Comparison of ENCODE assay signal across 1 cellular context in genomic region chr3:186871403-186871924, GRCh38.
TF ChIP-seq lines count a peak whose summit lies in the region.

No MANE protein-coding gene starts in this region.

TF ChIP-seq in K562, 482 proteins besides CTCF, POLR2A, EP300 and RAD21 (continued from another document and continues in another):
- TF ChIP-seq ARID4B (CRISPR knock-in tag; IDR thresholded peaks at IDR 0.05) (no peak), ZNF3 (CRISPR knock-in tag; IDR thresholded peaks at IDR 0.05) (no peak), ZNF282 (CRISPR knock-in tag; IDR thresholded peaks at IDR 0.05) (no peak), ZNF584 (CRISPR knock-in tag; IDR thresholded peaks at IDR 0.05; ENCODE audit: low read depth) (peak; percentile 61; the same call in 1 of the 2 replicates), FOXK1 (CRISPR knock-in tag; IDR thresholded peaks at IDR 0.05; ENCODE audit: borderline replicate concordance) (no peak), MTF1 (CRISPR knock-in tag; IDR thresholded peaks at IDR 0.05; ENCODE audit: borderline replicate concordance) (no peak), TRIM24 (IDR thresholded peaks at IDR 0.05) (peak; percentile 63 to 89), CBFA2T3 (IDR thresholded peaks at IDR 0.05) (peak; percentile 84), ZNF655 (CRISPR knock-in tag; IDR thresholded peaks at IDR 0.05) (no peak), ZNF717 (CRISPR knock-in tag; IDR thresholded peaks at IDR 0.05) (no peak), NFIC (IDR thresholded peaks at IDR 0.05) (peak; percentile 35; the same call in 1 of the 2 replicates), YBX1 (IDR thresholded peaks at IDR 0.05) (no peak), SREBF1 (IDR thresholded peaks at IDR 0.05; ENCODE audit: borderline replicate concordance, low read depth, low read length) (no peak), ZSCAN29 (IDR thresholded peaks at IDR 0.05) (no peak), POLR2G (IDR thresholded peaks at IDR 0.05; ENCODE audit: low read depth, low read length) (no peak), RBFOX2 (IDR thresholded peaks at IDR 0.05; ENCODE audit: low read depth, low read length) (no peak), NCOA4 (IDR thresholded peaks at IDR 0.05; ENCODE audit: partially characterized antibody) (no peak), CREBBP (IDR thresholded peaks at IDR 0.05; ENCODE audit: low read depth, low read length) (no peak), LARP7 (IDR thresholded peaks at IDR 0.05) (no peak), ZFP91 (CRISPR knock-in tag; IDR thresholded peaks at IDR 0.05) (no peak), POLR2AphosphoS2 (IDR thresholded peaks at IDR 0.05; ENCODE audit: low read length) (no peak), ARID3A (IDR thresholded peaks at IDR 0.05; ENCODE audit: borderline replicate concordance, low read depth, low read length) (peak; percentile 77; the same call in 1 of the 2 replicates), GTF2E2 (tag; IDR thresholded peaks at IDR 0.05) (no peak), ZNF586 (CRISPR knock-in tag; conservative IDR thresholded peaks at IDR 0.05) (no peak), ETV6 (IDR thresholded peaks at IDR 0.05; ENCODE audit: borderline replicate concordance in 1 of 2, low read depth in 2 of 2, low read length in 1 of 2) (peak; percentile 95 to 98), ETV6 (CRISPR knock-in tag; IDR thresholded peaks at IDR 0.05; ENCODE audit: borderline replicate concordance) (no peak), FOXA3 (CRISPR knock-in tag; conservative IDR thresholded peaks at IDR 0.05 in 1 of 2, IDR thresholded peaks at IDR 0.05 in 1 of 2) (peak; percentile 83 to 93), SMARCE1 (IDR thresholded peaks at IDR 0.05) (peak; percentile 77), ZKSCAN3 (CRISPR knock-in tag; IDR thresholded peaks at IDR 0.05) (no peak), CREB3 (tag; conservative IDR thresholded peaks at IDR 0.05; ENCODE audit: low read depth) (no peak), CEBPZ (IDR thresholded peaks at IDR 0.05; ENCODE audit: borderline replicate concordance, low read depth, low read length) (no peak), CHCHD3 (CRISPR knock-in tag; IDR thresholded peaks at IDR 0.05) (no peak), ZNF212 (CRISPR knock-in tag; IDR thresholded peaks at IDR 0.05) (no peak), HDAC1 (IDR thresholded peaks at IDR 0.05) (peak in 1 of 2 experiments; percentile 45; a peak in 2 of 4 replicates), ID3 (CRISPR knock-in tag; IDR thresholded peaks at IDR 0.05) (no peak), ID3 (tag; IDR thresholded peaks at IDR 0.05) (peak; percentile 67), RBM39 (optimal IDR thresholded peaks at IDR 0.05; ENCODE audit: low read depth, low read length) (no peak), HEY1 (CRISPR knock-in tag; IDR thresholded peaks at IDR 0.05; ENCODE audit: borderline replicate concordance) (no peak), MAFG (tag; conservative IDR thresholded peaks at IDR 0.05) (peak; percentile 81), ZNF512 (tag; IDR thresholded peaks at IDR 0.05) (no peak), ASH1L (IDR thresholded peaks at IDR 0.05; ENCODE audit: borderline replicate concordance, low read depth, partially characterized antibody) (peak; percentile 52), HMG20B (CRISPR knock-in tag; IDR thresholded peaks at IDR 0.05) (no peak), POU5F1 (IDR thresholded peaks at IDR 0.05; ENCODE audit: borderline replicate concordance, low read depth, low read length, partially characterized antibody) (no peak), ZNF23 (CRISPR knock-in tag; IDR thresholded peaks at IDR 0.05) (no peak), CREB1 (IDR thresholded peaks at IDR 0.05) (peak; percentile 23; the same call in 1 of the 2 replicates), CREB1 (CRISPR knock-in tag; IDR thresholded peaks at IDR 0.05) (no peak), ZMIZ1 (IDR thresholded peaks at IDR 0.05; ENCODE audit: low read depth in 2 of 2, low read length in 2 of 2) (peak in 1 of 2 experiments; percentile 43; a peak in 1 of 4 replicates), ZKSCAN8 (CRISPR knock-in tag; IDR thresholded peaks at IDR 0.05) (peak; percentile 96), ZNF780A (CRISPR knock-in tag; IDR thresholded peaks at IDR 0.05) (no peak)
